Comparison of ENCODE assay signal across 1 cellular context in genomic region chr1:244349581-244350001, GRCh38.
TF ChIP-seq lines count a peak whose summit lies in the region.

No MANE protein-coding gene starts in this region.

TF ChIP-seq in K562, 482 proteins besides CTCF, POLR2A, EP300 and RAD21 (continued from another document):
- TF ChIP-seq TRIM25 (IDR thresholded peaks at IDR 0.05; ENCODE audit: borderline replicate concordance), result no peak
- TF ChIP-seq NR3C1 (CRISPR knock-in tag; IDR thresholded peaks at IDR 0.05), result no peak
- TF ChIP-seq CEBPZ (IDR thresholded peaks at IDR 0.05; ENCODE audit: borderline replicate concordance, low read depth, low read length), result no peak
- no peak for TF ChIP-seq ZNF174 (CRISPR knock-in tag; IDR thresholded peaks at IDR 0.05)
- no peak for TF ChIP-seq DMBX1 (CRISPR knock-in tag; IDR thresholded peaks at IDR 0.05; ENCODE audit: borderline replicate concordance)
- TF ChIP-seq KDM1A (IDR thresholded peaks at IDR 0.05), result peak; percentile 88 to 90
- no peak for TF ChIP-seq MAFK (IDR thresholded peaks at IDR 0.05; ENCODE audit: low read length)
